ENCODE assay signal across 8 cellular contexts in the genomic region with DNA sequence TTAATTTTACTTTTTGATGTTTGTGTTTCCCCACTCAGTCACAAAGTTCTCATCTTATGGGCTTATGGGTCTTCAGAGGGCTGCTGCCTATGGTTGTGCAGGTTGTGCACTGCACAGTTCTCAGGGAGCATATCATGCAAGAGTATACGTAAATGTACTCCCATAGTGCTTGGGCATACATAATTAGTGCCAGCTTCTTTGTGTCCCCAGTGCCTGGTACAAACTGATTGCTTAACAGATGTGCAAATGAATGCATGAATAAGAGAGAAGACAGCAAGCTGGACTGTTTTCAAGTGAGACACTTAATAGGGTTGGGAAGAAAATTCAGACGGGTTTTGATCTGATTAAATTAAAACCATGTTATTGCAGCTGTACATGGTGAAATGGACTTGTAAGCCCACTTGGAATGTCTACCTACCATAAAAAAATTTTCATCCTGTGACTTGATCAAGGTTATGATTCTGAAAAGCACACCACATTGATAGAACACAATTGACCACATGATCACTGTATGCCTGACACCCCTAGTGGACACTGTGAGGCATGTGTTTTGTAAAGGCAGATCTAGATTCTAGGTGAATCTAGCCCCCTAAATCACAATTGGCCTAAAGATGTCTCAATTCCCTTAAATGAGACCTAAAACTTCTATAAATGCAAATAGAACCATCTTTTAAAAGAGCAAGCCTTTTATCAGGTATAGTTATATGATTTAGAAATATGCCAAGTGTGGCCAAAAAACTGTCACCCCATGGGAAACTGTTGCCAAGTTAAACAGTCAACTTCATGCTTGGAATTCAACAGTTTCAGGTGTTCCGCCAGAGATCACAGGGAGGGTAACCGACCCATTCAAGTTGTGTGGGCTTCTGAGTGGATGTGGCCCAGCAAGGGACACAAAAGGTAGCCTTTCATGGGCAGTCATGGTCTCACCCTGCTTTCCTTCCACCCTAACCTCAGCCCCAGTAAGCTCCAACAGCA. TPM values are rescaled to one million over a fixed set of nuclear protein-coding genes. Genes with fewer than 3 reads are reported as not detected.
DNase-seq lines count a peak whose midpoint lies in the region; ATAC-seq and TF ChIP-seq lines count a peak whose summit lies in the region.

No MANE protein-coding gene starts in this region.

- no peaks in the 10 kb centered on the region for H3K36me3 ChIP-seq in colonic mucosa

- H3K4me3 ChIP-seq in GM12864 (ENCODE audit: low read depth, low read length) (no peak overlapping the region), LNCaP clone FGC (ENCODE audit: low read depth, low read length) (no peak overlapping the region), colonic mucosa (no peak overlapping the region)

- no peaks in the 10 kb centered on the region for H3K4me1 ChIP-seq in colonic mucosa

- H3K27me3 ChIP-seq in colonic mucosa = no peaks in the 10 kb centered on the region

- no peak for ATAC-seq in HG03280 (IDR thresholded peaks at IDR 0.05; ENCODE audit: unreplicated experiment)
- ATAC-seq in esophagus mucosa = no peak

- intact Hi-C loops in colonic mucosa (cut with DNase I) = no loop called here

- DNase-seq in GM12864 (ENCODE audit: low read depth) (no peak), LNCaP clone FGC (ENCODE audit: low read depth) (no peak), colonic mucosa (no peak), progenitor cell of endocrine pancreas (ENCODE audit: low spot score, unreplicated experiment) (no peak), KBM-7 (no peak)
- DNase-seq in activated CD8-positive, alpha-beta memory T cell treated with anti-CD3 and anti-CD28 coated beads, Interleukin-2, amount 50 U/mL, for 4 hours = no peak

- H3K27me3 Mint-ChIP-seq in progenitor cell of endocrine pancreas = no peaks in the 10 kb centered on the region

- no peak overlapping the region for H3K27ac ChIP-seq in colonic mucosa

- no peaks in the 10 kb centered on the region for H3K9me3 ChIP-seq in colonic mucosa

- no peak overlapping the region for H3K4me3 Mint-ChIP-seq in progenitor cell of endocrine pancreas (ENCODE audit: low read depth)

- no peaks in the 10 kb centered on the region for H3K9me3 Mint-ChIP-seq in progenitor cell of endocrine pancreas (ENCODE audit: low read depth)

- peaks cover 1% of the 10 kb centered on the region for H3K36me3 Mint-ChIP-seq in progenitor cell of endocrine pancreas (ENCODE audit: insufficient read depth)

- in situ Hi-C loops in KBM-7 (cut with MboI; ENCODE audit: low pct_unique_long_range_greater_than_20kb, low sequenced_read_pairs) = no loop called here

- no peak overlapping the region for H3K27ac Mint-ChIP-seq in progenitor cell of endocrine pancreas

- peak; percentile 56 for TF ChIP-seq CTCF in GM12864 (IDR thresholded peaks at IDR 0.05; ENCODE audit: low read depth, low read length, missing control alignments)
- peak; percentile 23; the same call in 1 of the 2 replicates for TF ChIP-seq CTCF in LNCaP clone FGC (IDR thresholded peaks at IDR 0.05; ENCODE audit: control insufficient read depth, extremely low read depth, insufficient read depth)
- TF ChIP-seq CTCF in colonic mucosa (IDR thresholded peaks at IDR 0.05) = peak; percentile 12
- TF ChIP-seq CTCF in progenitor cell of endocrine pancreas (IDR thresholded peaks at IDR 0.05; ENCODE audit: unreplicated experiment) = peak; percentile 55

- no peak overlapping the region for H3K9ac ChIP-seq in colonic mucosa (ENCODE audit: low read depth in 2 of 2, low read length in 2 of 2)

- H3K4me1 Mint-ChIP-seq in progenitor cell of endocrine pancreas (ENCODE audit: low read depth) = no peaks in the 10 kb centered on the region

RNA-seq across cellular contexts. Expression of a gene that starts 27.9 kb away (rescaled TPM):
- total RNA-seq in colonic mucosa = 1 to 10 TPM in 1 of 2 donors, under 1 TPM in 1; 0.57 to 2.0 TPM
- total RNA-seq in progenitor cell of endocrine pancreas = 1.5 and 1.6 TPM in 2 replicates
- total RNA-seq in esophagus mucosa = 0.72 TPM
